8 cellular contexts compared by ENCODE assay signal in genomic region chr11:697028-697491, GRCh38. TPM values are rescaled to one million over a fixed set of nuclear protein-coding genes. Genes with fewer than 3 reads are reported as not detected.
DNase-seq lines count a peak whose midpoint lies in the region; ATAC-seq and TF ChIP-seq lines count a peak whose summit lies in the region.

No MANE protein-coding gene starts in this region.

- no peaks in the 10 kb centered on the region for H3K9me3 Mint-ChIP-seq in activated T-cell treated with anti-CD3 and anti-CD28 coated beads, Interleukin-2, amount 50 U/mL, for 4 hours

- peak overlapping the region; percentile 81 for H3K4me2 ChIP-seq in hepatocyte

- peaks cover 68% of the 10 kb centered on the region for H3K79me2 ChIP-seq in hepatocyte

- H3K36me3 Mint-ChIP-seq in activated T-cell treated with anti-CD3 and anti-CD28 coated beads, Interleukin-2, amount 50 U/mL, for 4 hours (ENCODE audit: insufficient read depth), result peaks cover 3% of the 10 kb centered on the region

- WGBS in hepatocyte (ENCODE audit: low lambda C conversion rate, missing lambda C conversion rate), result 79% methylated on average over 9 of the region's 9 CpGs

- H3K27me3 Mint-ChIP-seq in activated T-cell treated with anti-CD3 and anti-CD28 coated beads, Interleukin-2, amount 50 U/mL, for 4 hours (ENCODE audit: low read depth), result no peaks in the 10 kb centered on the region

- H3K4me1 Mint-ChIP-seq in activated T-cell treated with anti-CD3 and anti-CD28 coated beads, Interleukin-2, amount 50 U/mL, for 4 hours (ENCODE audit: low read depth), result peaks cover 37% of the 10 kb centered on the region

- H2AFZ ChIP-seq in hepatocyte, result no peak overlapping the region

- no peak for ATAC-seq in activated T-cell treated with anti-CD3 and anti-CD28 coated beads, Interleukin-2, amount 50 U/mL, for 4 hours
- no peak for ATAC-seq in HG02884 (IDR thresholded peaks at IDR 0.05; ENCODE audit: unreplicated experiment)

- TF ChIP-seq CTCF in WI38 (IDR thresholded peaks at IDR 0.05; ENCODE audit: low read depth, low read length) (no peak), hepatocyte (IDR thresholded peaks at IDR 0.05; ENCODE audit: poor library complexity) (no peak)

- H3K36me3 ChIP-seq in hepatocyte (replicated peaks; ENCODE audit: insufficient read depth, low read depth), result no peaks in the 10 kb centered on the region

- H3K27me3 ChIP-seq in hepatocyte, result no peaks in the 10 kb centered on the region

- H3K4me3 ChIP-seq in WI38 (ENCODE audit: low read depth, low read length), result peak overlapping the region; percentile 89
- H3K4me3 ChIP-seq in hepatocyte, result no peak overlapping the region

- no peak for DNase-seq in activated T-cell treated with anti-CD3 and anti-CD28 coated beads, Interleukin-2, amount 50 U/mL, for 4 hours
- DNase-seq in activated T-cell treated with anti-CD3 and anti-CD28 coated beads, Interleukin-2, amount 50 U/mL, for 1 hour, result no peak
- peak; percentile 36 for DNase-seq in hepatocyte (ENCODE audit: low spot score)
- DNase-seq in NCI-H2081 treated with DMSO at 0.1 percent for 48 hours (lab: John Stamatoyannopoulos, UW), result no peak
- DNase-seq in HuH-7 (ENCODE audit: low spot score), result no peak

- H4K20me1 ChIP-seq in hepatocyte (ENCODE audit: insufficient read depth, poor library complexity, severe bottlenecking), result peaks cover 10% of the 10 kb centered on the region

- H3K4me3 Mint-ChIP-seq in activated T-cell treated with anti-CD3 and anti-CD28 coated beads, Interleukin-2, amount 50 U/mL, for 4 hours, result peak overlapping the region; percentile 61

- no peaks in the 10 kb centered on the region for H3K9me3 ChIP-seq in hepatocyte (ENCODE audit: low read depth)

- peaks cover 31% of the 10 kb centered on the region for H3K4me1 ChIP-seq in hepatocyte (ENCODE audit: insufficient read depth)

- H3K27ac ChIP-seq in hepatocyte (peak overlapping the region; percentile 88), temporal lobe (ENCODE audit: low read depth, low read length) (peak overlapping the region; percentile 44)

- H3K9me2 ChIP-seq in hepatocyte (replicated peaks; ENCODE audit: insufficient read depth), result no peaks in the 10 kb centered on the region

RNA-seq across cellular contexts. Expression of gene TMEM80, which starts 1.4 kb away (rescaled TPM):
- total RNA-seq in activated T-cell treated with anti-CD3 and anti-CD28 coated beads, Interleukin-2, amount 50 U/mL, for 4 hours, result 1 to 10 TPM; 6.8 to 7.5 (median 7.0) TPM
- total RNA-seq in hepatocyte (23.8 and 26.7 TPM in 2 replicates), temporal lobe (7.4 TPM)
- polyA plus RNA-seq in hepatocyte, result 35.5 and 38.1 TPM in 2 replicates

RNA-seq across cellular contexts. Expression of gene DEAF1, which starts 2.0 kb away (rescaled TPM):
- 10 to 100 TPM; 53.1 to 59.6 (median 54.5) TPM for total RNA-seq in activated T-cell treated with anti-CD3 and anti-CD28 coated beads, Interleukin-2, amount 50 U/mL, for 4 hours
- 27.2 and 41.5 TPM in 2 replicates for total RNA-seq in hepatocyte
- polyA plus RNA-seq in hepatocyte, result 59.1 and 75.1 TPM in 2 replicates
- 41.1 TPM for total RNA-seq in temporal lobe

RNA-seq across cellular contexts. Expression of gene EPS8L2, which starts 9.0 kb away (rescaled TPM):
- total RNA-seq in activated T-cell treated with anti-CD3 and anti-CD28 coated beads, Interleukin-2, amount 50 U/mL, for 4 hours, result 10 to 100 TPM in 1 of 3 donors, 1 to 10 TPM in 2; 5.2 to 13.0 (median 7.0) TPM
- total RNA-seq in hepatocyte, result 135 and 157 TPM in 2 replicates
- polyA plus RNA-seq in hepatocyte, result 310 and 339 TPM in 2 replicates
- 1.2 TPM for total RNA-seq in temporal lobe

RNA-seq across cellular contexts. Expression of gene TALDO1, which starts 50.2 kb away (rescaled TPM):
- total RNA-seq in activated T-cell treated with anti-CD3 and anti-CD28 coated beads, Interleukin-2, amount 50 U/mL, for 4 hours, result 100 to 1,000 TPM; 281 to 316 (median 313) TPM
- total RNA-seq in hepatocyte (132 and 137 TPM in 2 replicates), temporal lobe (56.3 TPM)
- polyA plus RNA-seq in hepatocyte, result 161 and 178 TPM in 2 replicates

RNA-seq across cellular contexts. Expression of gene DRD4, which starts 60.0 kb away (rescaled TPM):
- total RNA-seq in activated T-cell treated with anti-CD3 and anti-CD28 coated beads, Interleukin-2, amount 50 U/mL, for 4 hours, result under 1 TPM in 2 of 3 donors, not detected in 1; 0.13 to 0.28 TPM
- total RNA-seq in hepatocyte (not detected in 2 replicates), temporal lobe (not detected)
- polyA plus RNA-seq in hepatocyte, result 1.1 and 2.9 TPM in 2 replicates
